Comparison of ENCODE assay signal across 25 cellular contexts in genomic region chr2:105110295-105110829, GRCh38.
"Had no signal": no experiment of that assay in that cellular context is flagged by ENCODE, and none has a peak within 500 bp of the region (broad histone marks: within the 10 kb centered on the region; RNA-seq: fewer than 3 reads in every experiment).

No MANE protein-coding gene starts in this region.

- H3K27ac Mint-ChIP-seq: activated CD8-positive, alpha-beta T cell treated with anti-CD3 and anti-CD28 coated beads, Interleukin-2, amount 10 ng/mL, durations not matched to agents 7 days and 5 days; activated naive CD8-positive, alpha-beta T cell treated with anti-CD3 and anti-CD28 coated beads, Interleukin-2, amount 10 ng/mL, durations not matched to agents 7 days and 5 days had no signal

- H3K27me3 Mint-ChIP-seq: activated naive CD8-positive, alpha-beta T cell treated with anti-CD3 and anti-CD28 coated beads, Interleukin-2, amount 10 ng/mL, durations not matched to agents 7 days and 5 days had no signal

- ATAC-seq: activated CD4-positive, CD25-positive, alpha-beta regulatory T cell treated with anti-CD3 and anti-CD28 coated beads, Interleukin-2, amount 50 U/mL, for 24 hours; activated CD8-positive, alpha-beta T cell treated with anti-CD3 and anti-CD28 coated beads, Interleukin-2, amount 10 ng/mL, durations not matched to agents 7 days and 5 days; SK-N-SH treated with all-trans-retinoic acid at 6 μM for 48 hours had no signal

- H3K27ac ChIP-seq: adrenal gland, Peyer's patch, RWPE1, SJCRH30 had no signal

- DNase-seq: activated CD4-positive, alpha-beta T cell treated with anti-CD3 and anti-CD28 coated beads for 4 hours; activated CD4-positive, alpha-beta T cell treated with anti-CD3 and anti-CD28 coated beads, Interleukin-2, amount 50 U/mL, for 4 hours; activated CD8-positive, alpha-beta memory T cell treated with anti-CD3 and anti-CD28 coated beads, Interleukin-2, amount 50 U/mL, for 48 hours; activated CD8-positive, alpha-beta T cell treated with anti-CD3 and anti-CD28 coated beads, Interleukin-2, amount 10 ng/mL, durations not matched to agents 7 days and 5 days; activated naive CD4-positive, alpha-beta T cell treated with anti-CD3 and anti-CD28 coated beads, Interleukin-2, amount 50 U/mL, for 16 hours; activated naive CD8-positive, alpha-beta T cell treated with anti-CD3 and anti-CD28 coated beads, Interleukin-2, amount 10 ng/mL, durations not matched to agents 7 days and 5 days; activated T-cell treated with anti-CD3 and anti-CD28 coated beads, Interleukin-2, amount 50 U/mL, for 1 hour; adrenal gland; anterior cingulate cortex; NCI-H1048; NCI-H146; NCI-H187 treated with DMSO at 0.1 percent for 48 hours; NCI-H2081 treated with DMSO at 0.1 percent for 48 hours; NCI-H2171; NCI-H2227 treated with DMSO at 0.1 percent for 48 hours; NCI-H446 treated with DMSO at 0.1 percent for 48 hours; NCI-H524 treated with DMSO at 0.1 percent for 48 hours; NK-92 treated with Interleukin-12 subunit alpha and Interleukin-12 subunit beta, amount 100 ng/mL, for 24 hours; Peyer's patch; Right ventricle myocardium superior; SJCRH30; SW 1271 had no signal

- H3K4me1 ChIP-seq: adrenal gland, Peyer's patch had no signal

- H3K9me3 Mint-ChIP-seq: activated naive CD8-positive, alpha-beta T cell treated with anti-CD3 and anti-CD28 coated beads, Interleukin-2, amount 10 ng/mL, durations not matched to agents 7 days and 5 days had no signal

- H3K4me1 Mint-ChIP-seq: activated naive CD8-positive, alpha-beta T cell treated with anti-CD3 and anti-CD28 coated beads, Interleukin-2, amount 10 ng/mL, durations not matched to agents 7 days and 5 days had no signal

- H3K9me3 ChIP-seq: adrenal gland, Peyer's patch, SJCRH30 had no signal

- H3K4me3 Mint-ChIP-seq: activated CD8-positive, alpha-beta T cell treated with anti-CD3 and anti-CD28 coated beads, Interleukin-2, amount 10 ng/mL, durations not matched to agents 7 days and 5 days; activated naive CD8-positive, alpha-beta T cell treated with anti-CD3 and anti-CD28 coated beads, Interleukin-2, amount 10 ng/mL, durations not matched to agents 7 days and 5 days had no signal

- H3K36me3 Mint-ChIP-seq: activated naive CD8-positive, alpha-beta T cell treated with anti-CD3 and anti-CD28 coated beads, Interleukin-2, amount 10 ng/mL, durations not matched to agents 7 days and 5 days had no signal

- H3K27me3 ChIP-seq: adrenal gland, Peyer's patch, SJCRH30 had no signal

- H3K36me3 ChIP-seq: adrenal gland, Peyer's patch, SJCRH30 had no signal

- H3K4me3 ChIP-seq: adrenal gland, Peyer's patch, SJCRH30 had no signal
